ENCODE assay signal across 8 cellular contexts in genomic region chr7:91288208-91288824, GRCh38. TPM values are rescaled to one million over a fixed set of nuclear protein-coding genes. Genes with fewer than 3 reads are reported as not detected.
DNase-seq lines count a peak whose midpoint lies in the region; ATAC-seq lines count a peak whose summit lies in the region.

No MANE protein-coding gene starts in this region.

- DNase-seq in COLO668 (lab: John Stamatoyannopoulos, UW; ENCODE audit: unreplicated experiment), result peak; percentile 50
- DNase-seq in NOMO-1 (lab: John Stamatoyannopoulos, UW; ENCODE audit: unreplicated experiment in 2 of 2), result peak; percentile 60 to 83
- peak; percentile 22 for DNase-seq in putamen (ENCODE audit: low spot score)
- DNase-seq in NCI-H1930 (lab: John Stamatoyannopoulos, UW), result no peak

- peak; percentile 62 for ATAC-seq in GM21360 (IDR thresholded peaks at IDR 0.05; ENCODE audit: unreplicated experiment)
- ATAC-seq in esophagus mucosa, result peak; percentile 75
- ATAC-seq in HG02970 (IDR thresholded peaks at IDR 0.05; ENCODE audit: low FRiP score, unreplicated experiment), result no peak
- ATAC-seq in HG03175 (IDR thresholded peaks at IDR 0.05; ENCODE audit: unreplicated experiment), result no peak

RNA-seq across cellular contexts. Expression of gene FZD1, which starts 24.1 kb away (rescaled TPM):
- total RNA-seq in esophagus mucosa, result 7.1 TPM

Comparison
In these comparisons a context has a peak if more than half of its experiments do, and no peak if none do; other contexts are left out.
1. DNase-seq: peak in COLO668 (single experiment), NOMO-1 (2 of 2) and putamen (single experiment); none in NCI-H1930 (0 of 2).
2. ATAC-seq: peak in GM21360 (single experiment) and esophagus mucosa (single experiment); none in HG02970 (single experiment) and HG03175 (single experiment).